Comparison of ENCODE assay signal across 1 cellular context in genomic region chr5:139439013-139439903, GRCh38.
A peak's percentile ranks its signal among the peaks of the same experiment; 100 is the strongest.
TF ChIP-seq lines count a peak whose summit lies in the region.

TSS of gene DNAJC18 (minus strand) at chr5:139439525. CDS start at chr5:139439445, 80 bp downstream.

TF ChIP-seq in K562, 482 proteins besides CTCF, POLR2A, EP300 and RAD21 (continued from another document and continues in another):
- TF ChIP-seq ZNF407 (IDR thresholded peaks at IDR 0.05; ENCODE audit: low read depth): no peak
- TF ChIP-seq SMAD3 (CRISPR knock-in tag; conservative IDR thresholded peaks at IDR 0.05): no peak
- TF ChIP-seq TRIM25 (IDR thresholded peaks at IDR 0.05; ENCODE audit: borderline replicate concordance): no peak
- no peak for TF ChIP-seq NR3C1 (CRISPR knock-in tag; IDR thresholded peaks at IDR 0.05)
- TF ChIP-seq ZBTB49 (CRISPR knock-in tag; IDR thresholded peaks at IDR 0.05; ENCODE audit: borderline replicate concordance): no peak
- TF ChIP-seq NR4A1 (CRISPR knock-in tag; IDR thresholded peaks at IDR 0.05): no peak
- 0 out of 2 replicates have a peak, but pooled peaks have one; percentile 43 for TF ChIP-seq NR4A1 (tag; IDR thresholded peaks at IDR 0.05)
- no peak for TF ChIP-seq TEAD2 (tag; IDR thresholded peaks at IDR 0.05)
- TF ChIP-seq ZBTB11 (CRISPR knock-in tag; IDR thresholded peaks at IDR 0.05): peak in 1 of 3 experiments; percentile 65; a peak in 1 of 6 replicates
- TF ChIP-seq MCM3 (IDR thresholded peaks at IDR 0.05): no peak
- no peak for TF ChIP-seq ARID2 (IDR thresholded peaks at IDR 0.05)
- 0 out of 2 replicates have a peak, but pooled peaks have one; percentile 21 for TF ChIP-seq LARP7 (IDR thresholded peaks at IDR 0.05)
- TF ChIP-seq ZNF766 (CRISPR knock-in tag; conservative IDR thresholded peaks at IDR 0.05): peak; percentile 57; the same call in 1 of the 2 replicates
- TF ChIP-seq U2AF1 (optimal IDR thresholded peaks at IDR 0.05; ENCODE audit: low read depth, low read length): no peak
- peak; percentile 22; the same call in 1 of the 2 replicates for TF ChIP-seq CBFA2T2 (conservative IDR thresholded peaks at IDR 0.05)
- TF ChIP-seq MBD2 (IDR thresholded peaks at IDR 0.05; ENCODE audit: borderline replicate concordance, low read depth): peak; percentile 64; the same call in 1 of the 2 replicates
- no peak for TF ChIP-seq CC2D1A (IDR thresholded peaks at IDR 0.05)
- TF ChIP-seq ATF6 (CRISPR knock-in tag; IDR thresholded peaks at IDR 0.05): 0 out of 2 replicates have a peak, but pooled peaks have one; percentile 14
- TF ChIP-seq HDAC2 (IDR thresholded peaks at IDR 0.05): peak; percentile 94
- no peak for TF ChIP-seq ZNF12 (CRISPR knock-in tag; IDR thresholded peaks at IDR 0.05)
- no peak for TF ChIP-seq TFE3 (CRISPR knock-in tag; IDR thresholded peaks at IDR 0.05)
- no peak for TF ChIP-seq ATF1 (CRISPR knock-in tag; IDR thresholded peaks at IDR 0.05)
- peak; percentile 81 for TF ChIP-seq ATF1 (tag; IDR thresholded peaks at IDR 0.05)
- peak; percentile 90 for TF ChIP-seq ETS1 (conservative IDR thresholded peaks at IDR 0.05; ENCODE audit: control insufficient read depth, low read depth, low read length)
- TF ChIP-seq HSF4 (CRISPR knock-in tag; IDR thresholded peaks at IDR 0.05; ENCODE audit: borderline replicate concordance): no peak
- no peak for TF ChIP-seq ESRRA (IDR thresholded peaks at IDR 0.05; ENCODE audit: borderline replicate concordance, low read depth)
- no peak for TF ChIP-seq BRD9 (IDR thresholded peaks at IDR 0.05; ENCODE audit: low read depth, partially characterized antibody)
- TF ChIP-seq CHD1 (IDR thresholded peaks at IDR 0.05; ENCODE audit: low read length): peak; percentile 70
- TF ChIP-seq TBP (optimal IDR thresholded peaks at IDR 0.05; ENCODE audit: low read depth, low read length): peak; percentile 86
- 0 out of 2 replicates have a peak, but pooled peaks have one; percentile 62 for TF ChIP-seq E2F1 (CRISPR knock-in tag; IDR thresholded peaks at IDR 0.05)
